In genomic region chr2:120499784-120500495, GRCh38 we compare ENCODE assay signal across 1 cellular context.
TF ChIP-seq lines count a peak whose summit lies in the region.

No MANE protein-coding gene starts in this region.

TF ChIP-seq in H1, 55 proteins besides CTCF, POLR2A, EP300 and RAD21 (continued from another document):
- no peak for TF ChIP-seq RBBP5 (IDR thresholded peaks at IDR 0.05; ENCODE audit: borderline replicate concordance, low read depth, low read length)
- no peak for TF ChIP-seq CBX5 (IDR thresholded peaks at IDR 0.05; ENCODE audit: low read depth, low read length)
- no peak for TF ChIP-seq CTBP2 (IDR thresholded peaks at IDR 0.05; ENCODE audit: borderline replicate concordance, insufficient read depth, insufficient read length, low read length)
- no peak for TF ChIP-seq ZNF274 (IDR thresholded peaks at IDR 0.05; ENCODE audit: borderline replicate concordance, extremely low read depth, low read length)
- TF ChIP-seq PHF8 (conservative IDR thresholded peaks at IDR 0.05; ENCODE audit: low read depth, low read length): no peak
- TF ChIP-seq, protein P1, sequence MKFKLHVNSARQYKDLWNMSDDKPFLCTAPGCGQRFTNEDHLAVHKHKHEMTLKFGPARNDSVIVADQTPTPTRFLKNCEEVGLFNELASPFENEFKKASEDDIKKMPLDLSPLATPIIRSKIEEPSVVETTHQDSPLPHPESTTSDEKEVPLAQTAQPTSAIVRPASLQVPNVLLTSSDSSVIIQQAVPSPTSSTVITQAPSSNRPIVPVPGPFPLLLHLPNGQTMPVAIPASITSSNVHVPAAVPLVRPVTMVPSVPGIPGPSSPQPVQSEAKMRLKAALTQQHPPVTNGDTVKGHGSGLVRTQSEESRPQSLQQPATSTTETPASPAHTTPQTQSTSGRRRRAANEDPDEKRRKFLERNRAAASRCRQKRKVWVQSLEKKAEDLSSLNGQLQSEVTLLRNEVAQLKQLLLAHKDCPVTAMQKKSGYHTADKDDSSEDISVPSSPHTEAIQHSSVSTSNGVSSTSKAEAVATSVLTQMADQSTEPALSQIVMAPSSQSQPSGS (IDR thresholded peaks at IDR 0.05; ENCODE audit: low read length): no peak
- TF ChIP-seq CEBPB (IDR thresholded peaks at IDR 0.05; ENCODE audit: low read depth, low read length): no peak
- no peak for TF ChIP-seq CHD2 (IDR thresholded peaks at IDR 0.05; ENCODE audit: low read length)
- no peak for TF ChIP-seq SIX5 (IDR thresholded peaks at IDR 0.05; ENCODE audit: low read depth, low read length)
- no peak for TF ChIP-seq POLR2AphosphoS5 (IDR thresholded peaks at IDR 0.05; ENCODE audit: low read depth, low read length)
- TF ChIP-seq RNF2 (IDR thresholded peaks at IDR 0.05; ENCODE audit: borderline replicate concordance, low read depth, low read length, missing control alignments, poor library complexity, severe bottlenecking): no peak
- TF ChIP-seq SP2 (IDR thresholded peaks at IDR 0.05; ENCODE audit: low read length): no peak
